ENCODE assay signal across 8 cellular contexts in genomic region chr6:87029711-87030314, GRCh38.
DNase-seq lines count a peak whose midpoint lies in the region; ATAC-seq, FAIRE-seq and TF ChIP-seq lines count a peak whose summit lies in the region.

No MANE protein-coding gene starts in this region.

- peaks cover 3% of the 10 kb centered on the region for H3K27me3 Mint-ChIP-seq in endodermal cell (ENCODE audit: insufficient read depth)
- H3K27me3 Mint-ChIP-seq in osteocyte (ENCODE audit: unreplicated experiment) = peaks cover 9% of the 10 kb centered on the region
- peaks cover 22% of the 10 kb centered on the region for H3K27me3 Mint-ChIP-seq in activated T-helper 17 cell treated with anti-CD3 and anti-CD28 coated beads, Interleukin-2, amount 50 U/mL, for 72 hours

- no peaks in the 10 kb centered on the region for H3K36me3 Mint-ChIP-seq in endodermal cell (ENCODE audit: low read depth)
- H3K36me3 Mint-ChIP-seq in osteocyte (ENCODE audit: unreplicated experiment) = no peaks in the 10 kb centered on the region
- H3K36me3 Mint-ChIP-seq in activated T-helper 17 cell treated with anti-CD3 and anti-CD28 coated beads, Interleukin-2, amount 50 U/mL, for 72 hours (ENCODE audit: low read depth) = no peaks in the 10 kb centered on the region

- H3K9me3 Mint-ChIP-seq in endodermal cell (peaks cover 11% of the 10 kb centered on the region), osteocyte (ENCODE audit: unreplicated experiment) (no peaks in the 10 kb centered on the region)
- H3K9me3 Mint-ChIP-seq in activated T-helper 17 cell treated with anti-CD3 and anti-CD28 coated beads, Interleukin-2, amount 50 U/mL, for 72 hours = peaks cover 4% of the 10 kb centered on the region

- H3K27ac Mint-ChIP-seq in endodermal cell = no peak overlapping the region
- H3K27ac Mint-ChIP-seq in osteocyte (ENCODE audit: unreplicated experiment) = no peak overlapping the region
- no peak overlapping the region for H3K27ac Mint-ChIP-seq in activated T-helper 17 cell treated with anti-CD3 and anti-CD28 coated beads, Interleukin-2, amount 50 U/mL, for 72 hours

- TF ChIP-seq POLR2A in H54 (IDR thresholded peaks at IDR 0.05; ENCODE audit: low read depth, low read length) = no peak

- peaks cover 5% of the 10 kb centered on the region for H3K9me3 ChIP-seq in endodermal cell (ENCODE audit: control insufficient read depth, low read length)

- no peak for ATAC-seq in activated T-helper 17 cell treated with anti-CD3 and anti-CD28 coated beads, Interleukin-2, amount 50 U/mL, for 72 hours (replicated peaks)
- ATAC-seq in HG03460 (IDR thresholded peaks at IDR 0.05; ENCODE audit: unreplicated experiment) (no peak), HG02870 (IDR thresholded peaks at IDR 0.05; ENCODE audit: unreplicated experiment) (no peak)

- TF ChIP-seq CTCF in C4-2B (conservative IDR thresholded peaks at IDR 0.05) (peak; percentile 45), endodermal cell (conservative IDR thresholded peaks at IDR 0.05) (peak; percentile 79), osteocyte (IDR thresholded peaks at IDR 0.05) (peak; percentile 61)

- FAIRE-seq in H54 (lab: Jason Lieb, UNC) = peak; percentile 74

- H3K27me3 ChIP-seq in endodermal cell (ENCODE audit: control insufficient read depth, insufficient read depth, low read length, poor library complexity, severe bottlenecking) = no peaks in the 10 kb centered on the region

- H3K4me1 ChIP-seq in endodermal cell (ENCODE audit: control insufficient read depth, insufficient read depth, low read length) = no peaks in the 10 kb centered on the region

- H3K27ac ChIP-seq in C4-2B (no peak overlapping the region), endodermal cell (ENCODE audit: low read depth, low read length) (no peak overlapping the region)

- WGBS in endodermal cell (ENCODE audit: insufficient coverage in 1 of 2, insufficient read length in 1 of 2), 2 experiments = 93% methylated on average over 3 of the region's 3 CpGs; no CpG with 5 or more reads in 1 of the 2 experiments

- H3K4me1 Mint-ChIP-seq in endodermal cell = no peaks in the 10 kb centered on the region
- H3K4me1 Mint-ChIP-seq in osteocyte (ENCODE audit: unreplicated experiment) = no peaks in the 10 kb centered on the region
- H3K4me1 Mint-ChIP-seq in activated T-helper 17 cell treated with anti-CD3 and anti-CD28 coated beads, Interleukin-2, amount 50 U/mL, for 72 hours = no peaks in the 10 kb centered on the region

- H3K9ac ChIP-seq in endodermal cell (ENCODE audit: extremely low read depth, low read length, poor library complexity, severe bottlenecking) = no peak overlapping the region

- H3K4me3 Mint-ChIP-seq in endodermal cell (no peak overlapping the region), osteocyte (ENCODE audit: unreplicated experiment) (no peak overlapping the region)
- no peak overlapping the region for H3K4me3 Mint-ChIP-seq in activated T-helper 17 cell treated with anti-CD3 and anti-CD28 coated beads, Interleukin-2, amount 50 U/mL, for 72 hours

- DNase-seq in H54 (ENCODE audit: insufficient read length, low spot score) (peak; percentile 9), NCI-H774 (lab: John Stamatoyannopoulos, UW) (peak; percentile 68), endodermal cell (no peak), osteocyte (ENCODE audit: extremely low spot score, unreplicated experiment) (no peak)

- no peaks in the 10 kb centered on the region for H3K36me3 ChIP-seq in endodermal cell (ENCODE audit: control insufficient read depth, insufficient read depth, low read length)

- no peak overlapping the region for H3K4me3 ChIP-seq in endodermal cell (ENCODE audit: low read length)

Comparison
In these comparisons a context has a peak if more than half of its experiments do, and no peak if none do; other contexts are left out.
1. DNase-seq: peak in H54 (single experiment) and NCI-H774 (single experiment); none in endodermal cell (single experiment) and osteocyte (single experiment).
2. Peak in every context shown above with its lines, with median percentiles within 50 percentile points of each other: CTCF ChIP-seq.